10 cellular contexts compared by ENCODE assay signal in the genomic region with DNA sequence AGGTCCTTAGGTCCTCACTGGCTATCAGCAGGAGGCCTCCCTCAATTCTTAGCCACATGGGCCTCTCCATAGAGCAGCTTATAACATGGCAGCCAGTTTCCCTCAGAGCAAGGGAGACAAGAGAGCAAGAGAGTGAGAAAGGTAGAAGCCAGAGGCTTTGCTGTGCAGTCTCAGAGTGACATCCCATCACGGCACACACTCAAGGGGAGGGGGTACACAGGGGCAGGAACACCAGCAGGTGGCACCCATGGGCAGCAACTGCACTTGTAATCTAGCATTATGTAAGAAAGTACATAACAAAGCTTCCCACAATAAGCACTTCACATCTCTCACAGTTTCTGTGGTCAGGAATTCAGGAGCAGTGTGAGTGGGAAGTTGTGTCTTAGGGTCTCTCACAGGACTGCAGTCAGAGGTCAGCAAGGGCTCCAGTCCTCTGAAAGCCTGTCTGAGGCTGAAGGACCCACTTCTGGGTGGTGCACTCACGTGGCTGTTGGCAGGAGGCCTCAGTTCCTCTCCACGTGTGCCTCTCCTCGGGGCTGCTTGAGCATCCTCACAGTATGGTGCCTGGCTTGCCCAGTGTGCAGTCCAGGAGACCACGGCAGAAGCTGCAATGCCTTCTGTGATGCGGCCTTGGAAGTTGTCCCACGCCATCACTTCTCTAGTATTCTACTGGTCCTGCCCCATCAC.
DNase-seq lines count a peak whose midpoint lies in the region; TF ChIP-seq lines count a peak whose summit lies in the region.
"Had no signal": no experiment of that assay in that cellular context is flagged by ENCODE, and none has a peak within 500 bp of the region (broad histone marks: within the 10 kb centered on the region; RNA-seq: fewer than 3 reads in every experiment).

No MANE protein-coding gene starts in this region.

- in situ Hi-C loops in Caki2 (cut with HindIII; ENCODE audit: low pct_unique_long_range_greater_than_20kb, low sequenced_read_pairs), result no loop called here

- no peaks in the 10 kb centered on the region for H3K79me1 ChIP-seq in H9 (ENCODE audit: insufficient read depth, low read depth, low read length, poor library complexity, severe bottlenecking)

- H4K20me1 ChIP-seq in H9 (ENCODE audit: control insufficient read depth, insufficient read depth, insufficient read length), result no peaks in the 10 kb centered on the region

- no peak overlapping the region for H3K14ac ChIP-seq in H9 (ENCODE audit: insufficient read depth, low read length)

- peak; percentile 19 to 54 for TF ChIP-seq RAD21 in liver (IDR thresholded peaks at IDR 0.05)

- H3K23me2 ChIP-seq in H9 (ENCODE audit: insufficient read length, low read depth, low read length, poor library complexity, severe bottlenecking), result no peaks in the 10 kb centered on the region

- H3K27ac Mint-ChIP-seq in H9, result no peak overlapping the region
- H3K27ac Mint-ChIP-seq in activated T-cell treated with anti-CD3 and anti-CD28 coated beads, Interleukin-2, amount 50 U/mL, for 24 hours, result no peak overlapping the region

- H3K56ac ChIP-seq in H9 (ENCODE audit: insufficient read length, low read depth, low read length), result no peak overlapping the region

- H3K36me3 ChIP-seq in liver (ENCODE audit: control insufficient read depth in 4 of 4, insufficient read depth in 3 of 4, low read depth in 1 of 4, low read length in 3 of 4), result no peaks in the 10 kb centered on the region
- H3K36me3 ChIP-seq in vagina, result no peaks in the 10 kb centered on the region
- H3K36me3 ChIP-seq: ovary had no signal

- no peaks in the 10 kb centered on the region for H3K79me2 ChIP-seq in H9 (ENCODE audit: insufficient read depth, low read length)

- H3K9me3 ChIP-seq in H9 (ENCODE audit: control insufficient read depth, low read depth, low read length), result no peaks in the 10 kb centered on the region
- peaks cover 3 to 6% (median 5%) of the 10 kb centered on the region in 4 donors for H3K9me3 ChIP-seq in liver (ENCODE audit: control insufficient read depth in 4 of 4, low read length in 3 of 4)
- H3K9me3 ChIP-seq in vagina, result no peaks in the 10 kb centered on the region
- H3K9me3 ChIP-seq: ovary had no signal

- no peak overlapping the region for H2AK5ac ChIP-seq in H9 (ENCODE audit: insufficient read length, low read length)

- H2BK5ac ChIP-seq in H9 (ENCODE audit: insufficient read length, low read length), result no peak overlapping the region

- H3T11ph ChIP-seq in H9 (ENCODE audit: low read length), result no peak overlapping the region

- H3K36me3 Mint-ChIP-seq in H9 (ENCODE audit: insufficient read depth in 1 of 3, low read depth in 3 of 3), result peaks cover 0 to 6% (median 3%) of the 10 kb centered on the region in 3 experiments; a peak in 4 of 7 replicates
- H3K36me3 Mint-ChIP-seq in activated T-cell treated with anti-CD3 and anti-CD28 coated beads, Interleukin-2, amount 50 U/mL, for 24 hours (ENCODE audit: low read depth), result no peaks in the 10 kb centered on the region

- no peak overlapping the region for H3K4me3 ChIP-seq in liver (ENCODE audit: low read depth in 1 of 3, low read length in 3 of 3)
- H3K4me3 ChIP-seq in vagina, result no peak overlapping the region
- H3K4me3 ChIP-seq: ovary had no signal

- H3K27me3 Mint-ChIP-seq in H9 (ENCODE audit: low read depth), result peaks cover 10% of the 10 kb centered on the region
- no peaks in the 10 kb centered on the region for H3K27me3 Mint-ChIP-seq in activated T-cell treated with anti-CD3 and anti-CD28 coated beads, Interleukin-2, amount 50 U/mL, for 24 hours

- peaks cover 10 to 13% of the 10 kb centered on the region in 2 experiments; a peak in 4 of 5 replicates for H3K9me3 Mint-ChIP-seq in H9
- H3K9me3 Mint-ChIP-seq in activated T-cell treated with anti-CD3 and anti-CD28 coated beads, Interleukin-2, amount 50 U/mL, for 24 hours, result no peaks in the 10 kb centered on the region

- no peak overlapping the region for H2BK20ac ChIP-seq in H9 (ENCODE audit: low read depth, low read length, poor library complexity, severe bottlenecking)

- no peak overlapping the region; a peak in 1 of 5 replicates for H3K4me3 Mint-ChIP-seq in H9
- H3K4me3 Mint-ChIP-seq in activated T-cell treated with anti-CD3 and anti-CD28 coated beads, Interleukin-2, amount 50 U/mL, for 24 hours, result no peak overlapping the region

- TF ChIP-seq CTCF in H9 (conservative IDR thresholded peaks at IDR 0.05) (peak; percentile 56), liver (IDR thresholded peaks at IDR 0.05; ENCODE audit: low read depth, low read length, missing input control) (peak; percentile 11), vagina (IDR thresholded peaks at IDR 0.05) (no peak)

- WGBS in H9 (ENCODE audit: extremely low coverage, insufficient read length, low lambda C conversion rate), result no CpG with 5 or more reads among the region's 7 CpGs
- WGBS in liver, result 72% methylated on average over 7 of the region's 7 CpGs

- TF ChIP-seq POLR2A in vagina (IDR thresholded peaks at IDR 0.05), result no peak

- H3K27ac ChIP-seq in H9 (ENCODE audit: insufficient read length, low read depth, low read length) (no peak overlapping the region), liver (ENCODE audit: low read depth in 1 of 2, low read length in 2 of 2) (no peak overlapping the region), vagina (no peak overlapping the region)
- H3K27ac ChIP-seq: ovary had no signal

- H4K8ac ChIP-seq in H9 (replicated peaks; ENCODE audit: insufficient read length, low read depth, low read length), result no peak overlapping the region

- H4K91ac ChIP-seq in H9 (ENCODE audit: insufficient read length, low read depth, low read length), result no peak overlapping the region

- H3K4ac ChIP-seq in H9 (ENCODE audit: low read depth, low read length), result no peak overlapping the region

- no peak overlapping the region for H4K5ac ChIP-seq in H9 (ENCODE audit: insufficient read length, low read depth, low read length)

- peaks cover 0 to 3% of the 10 kb centered on the region in 2 experiments; a peak in 1 of 4 replicates for H3K4me1 Mint-ChIP-seq in H9
- H3K4me1 Mint-ChIP-seq in activated T-cell treated with anti-CD3 and anti-CD28 coated beads, Interleukin-2, amount 50 U/mL, for 24 hours (ENCODE audit: low read depth), result no peaks in the 10 kb centered on the region

- no peak overlapping the region for H2BK15ac ChIP-seq in H9 (ENCODE audit: low read depth, low read length)

- no peak overlapping the region for H2BK12ac ChIP-seq in H9 (ENCODE audit: insufficient read length, low read depth, low read length)

- H3K4me2 ChIP-seq in H9 (ENCODE audit: insufficient read depth, insufficient read length, low read length), result no peak overlapping the region

- H2AFZ ChIP-seq in H9 (ENCODE audit: low read length), result no peak overlapping the region

- intact Hi-C loops in vagina (cut with DNase I), result no loop called here

- H3K27me3 ChIP-seq in H9 (ENCODE audit: insufficient read depth, low read length) (no peaks in the 10 kb centered on the region), liver (ENCODE audit: control insufficient read depth in 4 of 4, insufficient read depth in 4 of 4, low read length in 3 of 4) (no peaks in the 10 kb centered on the region), vagina (no peaks in the 10 kb centered on the region)
- H3K27me3 ChIP-seq: ovary had no signal

- H3K4me1 ChIP-seq in H9 (ENCODE audit: insufficient read depth, low read length) (no peaks in the 10 kb centered on the region), liver (ENCODE audit: control insufficient read depth in 4 of 4, insufficient read depth in 4 of 4, low read length in 3 of 4) (no peaks in the 10 kb centered on the region), vagina (no peaks in the 10 kb centered on the region)

- H2BK120ac ChIP-seq in H9 (ENCODE audit: low read depth, low read length, poor library complexity, severe bottlenecking), result no peak overlapping the region

- no peak overlapping the region for H3K18ac ChIP-seq in H9 (ENCODE audit: insufficient read length, low read depth, low read length)

- DNase-seq in Caki2 (ENCODE audit: low read depth) (peak; percentile 8), H9 (no peak), SW480 (ENCODE audit: low spot score) (peak; percentile 2), SW 1271 (lab: John Stamatoyannopoulos, UW) (no peak), vagina (ENCODE audit: extremely low spot score in 2 of 2) (no peak)
- no peak for DNase-seq in activated T-cell treated with anti-CD3 and anti-CD28 coated beads, Interleukin-2, amount 50 U/mL, for 24 hours
- no peak for DNase-seq in activated CD8-positive, alpha-beta memory T cell treated with anti-CD3 and anti-CD28 coated beads, Interleukin-2, amount 50 U/mL, for 4 hours
- DNase-seq: NCI-H1048 had no signal

- H3K9ac ChIP-seq in H9 (ENCODE audit: extremely low read depth, insufficient read length, low read length), result no peak overlapping the region
- H3K9ac ChIP-seq in liver (ENCODE audit: low read depth in 1 of 2, low read length in 2 of 2), result no peak overlapping the region

- no peak overlapping the region for H3K23ac ChIP-seq in H9 (ENCODE audit: insufficient read length, low read depth, low read length)

TF ChIP-seq in liver, 16 proteins besides CTCF, POLR2A, EP300 and RAD21:
- TF ChIP-seq TAF1 (conservative IDR thresholded peaks at IDR 0.05) (no peak), FOXA2 (IDR thresholded peaks at IDR 0.05) (no peak), HNF4G (IDR thresholded peaks at IDR 0.05) (no peak), SP1 (IDR thresholded peaks at IDR 0.05) (no peak), GABPA (IDR thresholded peaks at IDR 0.05 in 1 of 2, conservative IDR thresholded peaks at IDR 0.05 in 1 of 2) (no peak), HNF4A (conservative IDR thresholded peaks at IDR 0.05) (no peak), NR2F2 (IDR thresholded peaks at IDR 0.05) (no peak), JUND (IDR thresholded peaks at IDR 0.05) (no peak), YY1 (IDR thresholded peaks at IDR 0.05) (no peak)
- TF ChIP-seq, protein P1, sequence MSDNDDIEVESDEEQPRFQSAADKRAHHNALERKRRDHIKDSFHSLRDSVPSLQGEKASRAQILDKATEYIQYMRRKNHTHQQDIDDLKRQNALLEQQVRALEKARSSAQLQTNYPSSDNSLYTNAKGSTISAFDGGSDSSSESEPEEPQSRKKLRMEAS (IDR thresholded peaks at IDR 0.05), result no peak

Comparison
In these comparisons a context has a peak if more than half of its experiments do, and no peak if none do; other contexts are left out.
1. DNase-seq: peak in Caki2 (single experiment) and SW480 (single experiment); none in H9 (single experiment), SW 1271 (0 of 2), activated T-cell treated with anti-CD3 and anti-CD28 coated beads, Interleukin-2, amount 50 U/mL, for 24 hours (single experiment), vagina (0 of 2) and activated CD8-positive, alpha-beta memory T cell treated with anti-CD3 and anti-CD28 coated beads, Interleukin-2, amount 50 U/mL, for 4 hours (single experiment).
2. CTCF ChIP-seq: peak in H9 (single experiment) and liver (single experiment); none in vagina (0 of 3).